In the genomic region with DNA sequence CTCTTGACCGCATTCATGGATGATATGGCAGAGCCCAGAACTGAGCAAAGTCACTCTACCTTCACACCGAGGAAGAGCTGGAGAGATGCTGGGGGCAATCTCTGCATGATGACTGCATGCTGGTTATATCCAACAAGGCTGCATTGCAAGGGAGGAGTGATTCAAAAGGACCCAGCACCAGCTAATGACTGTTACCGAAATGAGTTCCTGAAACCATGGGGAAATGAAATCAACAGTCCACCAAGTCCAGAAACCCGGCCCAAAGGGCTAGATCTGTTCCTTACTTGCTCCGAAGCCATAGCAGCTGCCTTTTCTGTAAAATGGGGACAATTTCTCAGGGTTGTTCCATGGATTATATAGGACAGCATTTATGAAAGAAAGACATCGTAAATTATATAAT, we compare ENCODE assay signal across 28 cellular contexts. TPM values are rescaled to one million over a fixed set of nuclear protein-coding genes. Genes with fewer than 3 reads are reported as not detected.
"Had no signal": no experiment of that assay in that cellular context is flagged by ENCODE, and none has a peak within 500 bp of the region (broad histone marks: within the 10 kb centered on the region; RNA-seq: fewer than 3 reads in every experiment).

No MANE protein-coding gene starts in this region.

- DNase-seq: activated CD4-positive, alpha-beta T cell treated with anti-CD3 and anti-CD28 coated beads for 4 hours; activated CD8-positive, alpha-beta memory T cell treated with anti-CD3 and anti-CD28 coated beads, Interleukin-2, amount 50 U/mL, for 4 hours; activated CD8-positive, alpha-beta T cell treated with anti-CD3 and anti-CD28 coated beads for 36 hours; activated gamma-delta T cell treated with Interleukin-2 at 50 U/mL for 16 hours; activated naive CD4-positive, alpha-beta T cell treated with anti-CD3 and anti-CD28 coated beads, Interleukin-2, amount 10 ng/mL, durations not matched to agents 7 days and 5 days; activated naive CD8-positive, alpha-beta T cell treated with anti-CD3 and anti-CD28 coated beads for 36 hours; activated T-cell treated with anti-CD3 and anti-CD28 coated beads, Interleukin-2, amount 50 U/mL, for 72 hours; anterior cingulate cortex; central memory CD4-positive, alpha-beta T cell; NCI-H1105; NCI-H1436 treated with DMSO at 0.1 percent for 48 hours; NCI-H187; NCI-H2081 treated with DMSO at 0.1 percent for 48 hours; NCI-H446; NCI-H524; SW 1271 had no signal

- H3K36me3 ChIP-seq: adrenal gland, breast epithelium, SJSA1 had no signal

- ATAC-seq: activated CD4-positive, CD25-positive, alpha-beta regulatory T cell treated with anti-CD3 and anti-CD28 coated beads, Interleukin-2, amount 50 U/mL, for 24 hours; activated CD8-positive, alpha-beta T cell treated with anti-CD3 and anti-CD28 coated beads for 36 hours; activated T-cell treated with anti-CD3 and anti-CD28 coated beads, Interleukin-2, amount 50 U/mL, for 72 hours; SK-N-SH treated with all-trans-retinoic acid at 6 μM for 48 hours had no signal

- H3K4me3 ChIP-seq: adrenal gland, breast epithelium, Peyer's patch, SJSA1 had no signal

- H3K4me3 Mint-ChIP-seq: activated CD8-positive, alpha-beta T cell treated with anti-CD3 and anti-CD28 coated beads for 36 hours; activated naive CD4-positive, alpha-beta T cell treated with anti-CD3 and anti-CD28 coated beads, Interleukin-2, amount 10 ng/mL, durations not matched to agents 7 days and 5 days; activated naive CD8-positive, alpha-beta T cell treated with anti-CD3 and anti-CD28 coated beads for 36 hours; activated T-cell treated with anti-CD3 and anti-CD28 coated beads, Interleukin-2, amount 50 U/mL, for 72 hours; T-helper 2 cell treated with Interferon-gamma antibody and Interleukin-4, amounts not matched to agents 5 μg/mL and 100 μg/mL, for 36 hours had no signal

- H3K9me3 ChIP-seq: adrenal gland, SJSA1 had no signal

- H3K4me1 Mint-ChIP-seq: activated naive CD4-positive, alpha-beta T cell treated with anti-CD3 and anti-CD28 coated beads, Interleukin-2, amount 10 ng/mL, durations not matched to agents 7 days and 5 days had no signal

- H3K27me3 ChIP-seq: adrenal gland, breast epithelium, Peyer's patch, SJSA1 had no signal

- H3K27ac Mint-ChIP-seq: activated CD8-positive, alpha-beta T cell treated with anti-CD3 and anti-CD28 coated beads for 36 hours; activated naive CD4-positive, alpha-beta T cell treated with anti-CD3 and anti-CD28 coated beads, Interleukin-2, amount 10 ng/mL, durations not matched to agents 7 days and 5 days; activated naive CD8-positive, alpha-beta T cell treated with anti-CD3 and anti-CD28 coated beads for 36 hours; activated T-cell treated with anti-CD3 and anti-CD28 coated beads, Interleukin-2, amount 50 U/mL, for 72 hours; activated T-helper 2 cell treated with anti-CD3 and anti-CD28 coated beads, Interferon-gamma antibody, Interleukin-2, Interleukin-4, amounts not matched to agents 10 μg/mL and 5 μg/mL and 100 μg/mL, durations not matched to agents 14 hours and 24 hours and 36 hours; T-helper 2 cell treated with Interferon-gamma antibody and Interleukin-4, amounts not matched to agents 5 μg/mL and 100 μg/mL, for 36 hours had no signal

- H3K27ac ChIP-seq: Peyer's patch, RWPE1, SJSA1 had no signal

- H3K27me3 Mint-ChIP-seq: activated CD8-positive, alpha-beta T cell treated with anti-CD3 and anti-CD28 coated beads for 36 hours; activated naive CD8-positive, alpha-beta T cell treated with anti-CD3 and anti-CD28 coated beads for 36 hours had no signal

- H3K4me1 ChIP-seq: breast epithelium, SJSA1 had no signal

RNA-seq across cellular contexts. Expression of a gene that starts 1.2 kb away (rescaled TPM):
- total RNA-seq: activated naive CD8-positive, alpha-beta T cell treated with anti-CD3 and anti-CD28 coated beads for 36 hours; breast epithelium; MCF 10A; Peyer's patch; Right ventricle myocardium superior; SJSA1 had no signal

RNA-seq across cellular contexts. Expression of a gene that starts 11.1 kb away (rescaled TPM):
- total RNA-seq: activated CD8-positive, alpha-beta T cell treated with anti-CD3 and anti-CD28 coated beads for 36 hours; activated naive CD8-positive, alpha-beta T cell treated with anti-CD3 and anti-CD28 coated beads for 36 hours; activated T-helper 2 cell treated with anti-CD3 and anti-CD28 coated beads, Interferon-gamma antibody, Interleukin-2, Interleukin-4, amounts not matched to agents 10 μg/mL and 5 μg/mL and 100 μg/mL, durations not matched to agents 14 hours and 24 hours and 36 hours; MCF 10A; Right ventricle myocardium superior; SJSA1; T-helper 1 cell treated with Interleukin-12 subunit alpha and Interleukin-12 subunit beta and Interleukin-4 antibody, amounts not matched to agents 30 ng/mL and 1 ng/mL, for 36 hours had no signal
